14 cellular contexts compared by ENCODE assay signal in genomic region chr14:38391334-38391733, GRCh38.
DNase-seq lines count a peak whose midpoint lies in the region; ATAC-seq, FAIRE-seq and TF ChIP-seq lines count a peak whose summit lies in the region.
"Had no signal": no experiment of that assay in that cellular context is flagged by ENCODE, and none has a peak within 500 bp of the region (broad histone marks: within the 10 kb centered on the region; RNA-seq: fewer than 3 reads in every experiment).

No MANE protein-coding gene starts in this region.

- TF ChIP-seq CTCF in liver (IDR thresholded peaks at IDR 0.05; ENCODE audit: low read depth, low read length, missing input control) (no peak), BE2C (IDR thresholded peaks at IDR 0.05; ENCODE audit: low read depth, low read length) (no peak)

- H3K4me3 ChIP-seq in liver (ENCODE audit: low read depth in 1 of 3, low read length in 3 of 3): no peak overlapping the region
- no peak overlapping the region for H3K4me3 ChIP-seq in BE2C (ENCODE audit: low read depth, low read length)
- no peak overlapping the region for H3K4me3 ChIP-seq in SJCRH30
- H3K4me3 ChIP-seq: spleen had no signal

- peak in 1 of 2 donors; percentile 35 for TF ChIP-seq RAD21 in liver (IDR thresholded peaks at IDR 0.05)

- DNase-seq in EL (peak; percentile 65), astrocyte of the hippocampus (ENCODE audit: low read depth, low spot score) (peak; percentile 27), BE2C (no peak), SIG-M5 (lab: John Stamatoyannopoulos, UW) (no peak), SJCRH30 (no peak), H54 (ENCODE audit: insufficient read length, low spot score) (no peak)
- DNase-seq: activated T-cell treated with anti-CD3 and anti-CD28 coated beads for 4 hours, DND-41, NCI-H82, spleen had no signal

- H3K9me3 ChIP-seq in liver (ENCODE audit: control insufficient read depth in 4 of 4, low read length in 3 of 4) (no peaks in the 10 kb centered on the region), BE2C (no peaks in the 10 kb centered on the region), SJCRH30 (replicated peaks) (no peaks in the 10 kb centered on the region)
- H3K9me3 ChIP-seq: spleen had no signal

- TF ChIP-seq POLR2A in H54 (IDR thresholded peaks at IDR 0.05; ENCODE audit: low read depth, low read length): no peak

- peak; percentile 63 for ATAC-seq in HG03442 (IDR thresholded peaks at IDR 0.05; ENCODE audit: unreplicated experiment)
- ATAC-seq: Right ventricle myocardium inferior had no signal

- no peak overlapping the region for H3K9ac ChIP-seq in liver (ENCODE audit: low read depth in 1 of 2, low read length in 2 of 2)

- no peaks in the 10 kb centered on the region for H3K36me3 ChIP-seq in liver (ENCODE audit: control insufficient read depth in 4 of 4, insufficient read depth in 3 of 4, low read depth in 1 of 4, low read length in 3 of 4)
- H3K36me3 ChIP-seq in BE2C: no peaks in the 10 kb centered on the region
- H3K36me3 ChIP-seq in SJCRH30: no peaks in the 10 kb centered on the region
- H3K36me3 ChIP-seq: spleen had no signal

- H3K27ac ChIP-seq in liver (ENCODE audit: low read depth in 1 of 2, low read length in 2 of 2) (peak overlapping the region in 1 of 2 donors; percentile 11), SJCRH30 (no peak overlapping the region)
- H3K27ac ChIP-seq: C4-2B, spleen had no signal

- peaks cover 0 to 2% (median 0%) of the 10 kb centered on the region in 4 donors for H3K27me3 ChIP-seq in liver (ENCODE audit: control insufficient read depth in 4 of 4, insufficient read depth in 4 of 4, low read length in 3 of 4)
- no peaks in the 10 kb centered on the region for H3K27me3 ChIP-seq in BE2C
- no peaks in the 10 kb centered on the region for H3K27me3 ChIP-seq in SJCRH30
- H3K27me3 ChIP-seq: spleen had no signal

- FAIRE-seq in H54 (lab: Jason Lieb, UNC): no peak

- H3K4me1 ChIP-seq in liver (ENCODE audit: control insufficient read depth in 4 of 4, insufficient read depth in 4 of 4, low read length in 3 of 4) (peaks cover 0 to 5% (median 0%) of the 10 kb centered on the region in 4 donors), BE2C (no peaks in the 10 kb centered on the region), SJCRH30 (no peaks in the 10 kb centered on the region)
- H3K4me1 ChIP-seq: spleen had no signal

TF ChIP-seq in liver, 16 proteins besides CTCF, POLR2A, EP300 and RAD21:
- peak; percentile 51 to 76 for TF ChIP-seq HNF4A (conservative IDR thresholded peaks at IDR 0.05)
- peak; percentile 5 to 21 for TF ChIP-seq RXRA (IDR thresholded peaks at IDR 0.05)
- peak; percentile 51 for TF ChIP-seq HNF4G (IDR thresholded peaks at IDR 0.05)
- peak; percentile 78 for TF ChIP-seq SP1 (IDR thresholded peaks at IDR 0.05)
- TF ChIP-seq GABPA (IDR thresholded peaks at IDR 0.05 in 1 of 2, conservative IDR thresholded peaks at IDR 0.05 in 1 of 2): no peak
- TF ChIP-seq FOXA2 (IDR thresholded peaks at IDR 0.05): no peak
- peak; percentile 44 for TF ChIP-seq ATF3 (IDR thresholded peaks at IDR 0.05)
- TF ChIP-seq REST (IDR thresholded peaks at IDR 0.05): no peak
- no peak for TF ChIP-seq FOXA1 (IDR thresholded peaks at IDR 0.05)
- TF ChIP-seq TAF1 (conservative IDR thresholded peaks at IDR 0.05): no peak
- no peak for TF ChIP-seq YY1 (IDR thresholded peaks at IDR 0.05)
- no peak for TF ChIP-seq ZBTB33 (IDR thresholded peaks at IDR 0.05)
- no peak for TF ChIP-seq MAX (IDR thresholded peaks at IDR 0.05)
- peak in 1 of 2 donors; percentile 71 for TF ChIP-seq JUND (IDR thresholded peaks at IDR 0.05)
- no peak for TF ChIP-seq NR2F2 (IDR thresholded peaks at IDR 0.05)
- no peak for TF ChIP-seq EGR1 (IDR thresholded peaks at IDR 0.05; ENCODE audit: low read depth in 2 of 2)
TF ChIP-seq in liver: peak in this region for 6.

Comparison
In these comparisons a context has a peak if more than half of its experiments do, and no peak if none do; other contexts are left out.
1. DNase-seq: peak in EL (single experiment) and astrocyte of the hippocampus (single experiment); none in BE2C (single experiment), SIG-M5 (single experiment), SJCRH30 (0 of 2) and H54 (single experiment).